9 cellular contexts compared by ENCODE assay signal in the genomic region with DNA sequence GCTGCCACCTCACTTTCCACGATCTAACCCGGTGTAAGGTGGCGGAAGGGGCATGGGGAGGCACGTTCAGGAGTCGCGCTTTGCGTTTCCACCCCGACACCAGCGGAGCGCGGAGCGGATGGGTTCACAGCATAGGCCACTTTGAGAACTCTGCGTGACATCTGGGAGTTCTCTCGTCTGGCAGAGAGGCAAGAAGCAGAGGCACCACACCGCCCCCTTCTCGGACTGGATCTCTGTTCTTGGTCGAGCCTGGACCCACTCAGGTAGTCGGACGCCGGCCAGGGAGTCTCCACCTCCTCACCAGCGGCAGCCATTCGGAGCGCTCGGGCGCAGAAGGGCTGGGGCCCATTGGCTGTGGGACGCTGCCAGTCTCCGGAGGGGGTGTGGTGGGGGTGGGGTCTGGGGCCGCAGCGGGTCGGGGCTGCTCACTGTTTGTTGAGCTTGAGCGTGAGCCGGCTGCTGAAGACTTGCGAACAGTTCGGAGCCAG. TPM values are rescaled to one million over a fixed set of nuclear protein-coding genes. Genes with fewer than 3 reads are reported as not detected.
A peak's percentile ranks its signal among the peaks of the same experiment; 100 is the strongest.
DNase-seq lines count a peak whose midpoint lies in the region; ATAC-seq and TF ChIP-seq lines count a peak whose summit lies in the region.
"Had no signal": no experiment of that assay in that cellular context is flagged by ENCODE, and none has a peak within 500 bp of the region (broad histone marks: within the 10 kb centered on the region; RNA-seq: fewer than 3 reads in every experiment).

Gene DACH2, plus strand, starts transcription at position 428 of the 488 bp plus-strand sequence.

- H3K4me1 Mint-ChIP-seq in activated CD4-positive, alpha-beta T cell treated with anti-CD3 and anti-CD28 coated beads, Interleukin-2, amount 10 ng/mL, durations not matched to agents 24 days and 14 days = no peaks in the 10 kb centered on the region
- H3K4me1 Mint-ChIP-seq in endothelial cell (ENCODE audit: unreplicated experiment) = peaks cover 6% of the 10 kb centered on the region

- TF ChIP-seq CTCF in MM.1S (IDR thresholded peaks at IDR 0.05; ENCODE audit: low read length) = no peak
- no peak for TF ChIP-seq CTCF in endothelial cell (IDR thresholded peaks at IDR 0.05; ENCODE audit: unreplicated experiment)

- peak; percentile 92 for ATAC-seq in GM21529 (IDR thresholded peaks at IDR 0.05; ENCODE audit: unreplicated experiment)

- no peaks in the 10 kb centered on the region for H3K4me1 ChIP-seq in MM.1S (ENCODE audit: low read length)

- H3K27me3 Mint-ChIP-seq in activated CD4-positive, alpha-beta T cell treated with anti-CD3 and anti-CD28 coated beads, Interleukin-2, amount 10 ng/mL, durations not matched to agents 24 days and 14 days = peaks cover 24% of the 10 kb centered on the region
- H3K27me3 Mint-ChIP-seq in endothelial cell (ENCODE audit: unreplicated experiment) = peaks cover 9% of the 10 kb centered on the region

- DNase-seq in COLO668 (lab: John Stamatoyannopoulos, UW; ENCODE audit: unreplicated experiment) (peak; percentile 88), MM.1S (peak; percentile 88), endothelial cell (ENCODE audit: low spot score) (peak; percentile 76), medulla oblongata (ENCODE audit: extremely low spot score) (peak; percentile 80), UCSD-AML1 (lab: John Stamatoyannopoulos, UW; ENCODE audit: unreplicated experiment) (no peak)
- DNase-seq in activated CD4-positive, alpha-beta T cell treated with anti-CD3 and anti-CD28 coated beads, Interleukin-2, amount 10 ng/mL, durations not matched to agents 24 days and 14 days = peak; percentile 74
- DNase-seq in stimulated activated CD4-positive, alpha-beta T cell treated with anti-CD3 and anti-CD28 coated beads, Interleukin-4, amount 100 ng/mL, for 48 hours (ENCODE audit: low read depth in 2 of 2) = peak; percentile 26 to 27

- H2AFZ ChIP-seq in MM.1S (ENCODE audit: low read length) = peak within 1 kb of the TSS; percentile 82

- no peak within 1 kb of the TSS for H3K27ac ChIP-seq in MM.1S (ENCODE audit: low read length)
- H3K27ac ChIP-seq: HL-60 had no signal

- intact Hi-C loops in activated CD4-positive, alpha-beta T cell treated with anti-CD3 and anti-CD28 coated beads, Interleukin-2, amount 10 ng/mL, durations not matched to agents 24 days and 14 days (cut with micrococcal nuclease) = no loop called here

- no peaks in the 10 kb centered on the region for H3K36me3 ChIP-seq in MM.1S (replicated peaks; ENCODE audit: insufficient read depth, low read length)

- peak within 1 kb of the TSS; percentile 78 for H3K4me3 Mint-ChIP-seq in activated CD4-positive, alpha-beta T cell treated with anti-CD3 and anti-CD28 coated beads, Interleukin-2, amount 10 ng/mL, durations not matched to agents 24 days and 14 days
- H3K4me3 Mint-ChIP-seq in endothelial cell (ENCODE audit: unreplicated experiment) = peak within 1 kb of the TSS; percentile 88

- peak within 1 kb of the TSS; percentile 79 for H3K4me2 ChIP-seq in MM.1S (ENCODE audit: low read depth, low read length)

- H3K9me3 Mint-ChIP-seq in activated CD4-positive, alpha-beta T cell treated with anti-CD3 and anti-CD28 coated beads, Interleukin-2, amount 10 ng/mL, durations not matched to agents 24 days and 14 days = peaks cover 2% of the 10 kb centered on the region
- H3K9me3 Mint-ChIP-seq in endothelial cell (ENCODE audit: unreplicated experiment) = no peaks in the 10 kb centered on the region

- no peaks in the 10 kb centered on the region for H3F3A ChIP-seq in MM.1S (ENCODE audit: insufficient read depth, low read length)

- H3K9me3 ChIP-seq in MM.1S (replicated peaks; ENCODE audit: insufficient read depth, low read length) = no peaks in the 10 kb centered on the region

- no peaks in the 10 kb centered on the region for H3K79me2 ChIP-seq in MM.1S (ENCODE audit: low read length)

- no peaks in the 10 kb centered on the region for H3K36me3 Mint-ChIP-seq in activated CD4-positive, alpha-beta T cell treated with anti-CD3 and anti-CD28 coated beads, Interleukin-2, amount 10 ng/mL, durations not matched to agents 24 days and 14 days (ENCODE audit: low read depth)
- H3K36me3 Mint-ChIP-seq in endothelial cell (ENCODE audit: low read depth, unreplicated experiment) = no peaks in the 10 kb centered on the region

- peak within 1 kb of the TSS; percentile 70 for H3K4me3 ChIP-seq in MM.1S (ENCODE audit: low read length)

- no peaks in the 10 kb centered on the region for H4K20me1 ChIP-seq in MM.1S (ENCODE audit: insufficient read depth, low read length)

- H3K9ac ChIP-seq in MM.1S (ENCODE audit: low read length) = peak within 1 kb of the TSS; percentile 21; the same call in 1 of the 2 replicates

- no peaks in the 10 kb centered on the region for H3K27me3 ChIP-seq in MM.1S (replicated peaks; ENCODE audit: insufficient read depth, low read length)

- H3K27ac Mint-ChIP-seq in activated CD4-positive, alpha-beta T cell treated with anti-CD3 and anti-CD28 coated beads, Interleukin-2, amount 10 ng/mL, durations not matched to agents 24 days and 14 days = no peak within 1 kb of the TSS
- no peak within 1 kb of the TSS for H3K27ac Mint-ChIP-seq in endothelial cell (ENCODE audit: unreplicated experiment)

- no peaks in the 10 kb centered on the region for H3K9me2 ChIP-seq in MM.1S (replicated peaks; ENCODE audit: insufficient read depth, low read length)

RNA-seq across cellular contexts. Expression of gene DACH2, which starts in this region (rescaled TPM):
- total RNA-seq in activated CD4-positive, alpha-beta T cell treated with anti-CD3 and anti-CD28 coated beads, Interleukin-2, amount 10 ng/mL, durations not matched to agents 24 days and 14 days = not detected in 2 replicates
- total RNA-seq in endothelial cell (ENCODE audit: unreplicated experiment) = 0.08 TPM

Comparison
In these comparisons a context has a peak if more than half of its experiments do, and no peak if none do; other contexts are left out.
1. Peak in DNase-seq in activated CD4-positive, alpha-beta T cell treated with anti-CD3 and anti-CD28 coated beads, Interleukin-2, amount 10 ng/mL, durations not matched to agents 24 days and 14 days; RNA of the gene not detected or under 1 TPM.
2. Peak in DNase-seq in endothelial cell; RNA of the gene not detected or under 1 TPM.